ENCODE assay signal across 8 cellular contexts in the genomic region with DNA sequence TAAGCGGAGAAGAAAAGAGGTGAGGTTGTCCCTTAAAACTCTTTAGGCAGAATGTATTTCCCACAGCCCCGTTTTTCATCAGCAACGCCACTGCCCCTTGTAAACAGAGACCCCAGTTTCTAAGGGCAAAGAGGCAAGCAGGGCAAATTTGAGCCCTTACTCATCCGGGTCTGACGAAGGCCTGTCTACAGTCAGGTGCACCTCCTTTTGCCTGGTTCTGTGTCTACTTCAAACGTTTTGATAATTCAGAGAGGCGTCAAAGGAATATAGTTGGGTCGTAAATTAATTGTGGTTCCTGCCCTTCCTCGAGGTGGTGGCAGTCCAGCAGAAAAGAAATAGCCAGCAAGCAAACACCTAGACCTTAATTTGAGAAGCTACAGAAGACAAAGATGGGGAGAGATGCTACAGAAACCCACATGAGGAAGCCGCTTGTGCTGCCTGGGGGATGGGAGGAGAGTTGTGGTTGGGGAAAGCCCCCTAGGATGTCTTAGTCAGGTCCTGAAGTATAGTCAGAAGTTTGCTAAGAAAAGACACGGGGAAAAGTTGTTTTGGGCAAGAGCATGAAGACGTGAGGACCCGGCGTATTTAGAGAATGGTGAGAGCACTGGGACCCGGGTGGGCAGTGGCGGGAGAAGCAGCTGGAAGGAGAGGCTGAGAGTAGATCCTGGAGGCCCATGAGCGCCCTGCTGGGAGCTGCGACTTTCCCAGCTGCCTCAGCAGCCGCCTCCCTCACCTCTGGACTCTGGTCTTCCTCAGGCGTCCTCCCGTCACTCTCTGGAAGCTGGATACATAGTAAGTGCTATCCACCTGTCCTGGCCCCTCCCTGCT. TPM values are rescaled to one million over a fixed set of nuclear protein-coding genes. Genes with fewer than 3 reads are reported as not detected.
A peak's percentile ranks its signal among the peaks of the same experiment; 100 is the strongest.
DNase-seq lines count a peak whose midpoint lies in the region; ATAC-seq and TF ChIP-seq lines count a peak whose summit lies in the region.

No MANE protein-coding gene starts in this region.

- POLR2A ChIA-PET in activated CD8-positive, alpha-beta T cell treated with anti-CD3 and anti-CD28 coated beads for 36 hours (lab: Charles Lee) = interaction anchor here (0.9 to 4.1 kb wide), 17 partner anchors 9 to 298 kb away, joined by 3 to 36 read pairs (median 4); a partner anchor contains a TSS

- H3K27ac Mint-ChIP-seq in activated CD8-positive, alpha-beta T cell treated with anti-CD3 and anti-CD28 coated beads for 36 hours = peak overlapping the region; percentile 98
- peak overlapping the region; percentile 5 for H3K27ac Mint-ChIP-seq in endothelial cell (ENCODE audit: unreplicated experiment)

- H3K36me3 ChIP-seq in rectal smooth muscle tissue (ENCODE audit: control insufficient read depth, insufficient read depth, low read length) = peaks cover 45% of the 10 kb centered on the region

- peak; percentile 7 for ATAC-seq in activated CD8-positive, alpha-beta T cell treated with anti-CD3 and anti-CD28 coated beads for 36 hours
- ATAC-seq in HG03354 (IDR thresholded peaks at IDR 0.05; ENCODE audit: poor library complexity, severe bottlenecking, unreplicated experiment) = no peak

- CTCF ChIA-PET in activated CD8-positive, alpha-beta T cell treated with anti-CD3 and anti-CD28 coated beads for 36 hours (lab: Charles Lee) = interaction anchor here (0.7 to 4.6 kb wide), 8 partner anchors 10 to 482 kb away, joined by 3 to 67 read pairs (median 4); a partner anchor contains a TSS

- peak; percentile 22 for DNase-seq in NCI-H2227 (lab: John Stamatoyannopoulos, UW; ENCODE audit: unreplicated experiment)
- no peak for DNase-seq in NCI-H2227 treated with DMSO at 0.1 percent for 48 hours (lab: John Stamatoyannopoulos, UW)
- DNase-seq in activated CD8-positive, alpha-beta T cell treated with anti-CD3 and anti-CD28 coated beads for 36 hours = peak; percentile 95
- DNase-seq in endothelial cell (ENCODE audit: low spot score) = no peak
- no peak for DNase-seq in NCI-H2029 treated with DMSO at 0.1 percent for 48 hours (lab: John Stamatoyannopoulos, UW)
- no peak for DNase-seq in GOT3 (lab: John Stamatoyannopoulos, UW)

- peaks cover 21% of the 10 kb centered on the region for H3K4me1 ChIP-seq in rectal smooth muscle tissue (ENCODE audit: control insufficient read depth, insufficient read depth, low read length)

- no peaks in the 10 kb centered on the region for H3K27me3 ChIP-seq in rectal smooth muscle tissue (ENCODE audit: control insufficient read depth, insufficient read depth, low read length)

- H3K4me3 Mint-ChIP-seq in activated CD8-positive, alpha-beta T cell treated with anti-CD3 and anti-CD28 coated beads for 36 hours = peak overlapping the region; percentile 91
- H3K4me3 Mint-ChIP-seq in endothelial cell (ENCODE audit: unreplicated experiment) = peak overlapping the region; percentile 89

- H3K4me3 ChIP-seq in rectal smooth muscle tissue (ENCODE audit: low read length) = peak overlapping the region; percentile 96

- no peaks in the 10 kb centered on the region for H3K27me3 Mint-ChIP-seq in activated CD8-positive, alpha-beta T cell treated with anti-CD3 and anti-CD28 coated beads for 36 hours
- H3K27me3 Mint-ChIP-seq in endothelial cell (ENCODE audit: unreplicated experiment) = peaks cover 18% of the 10 kb centered on the region

- no peaks in the 10 kb centered on the region for H3K9me3 Mint-ChIP-seq in activated CD8-positive, alpha-beta T cell treated with anti-CD3 and anti-CD28 coated beads for 36 hours
- no peaks in the 10 kb centered on the region for H3K9me3 Mint-ChIP-seq in endothelial cell (ENCODE audit: unreplicated experiment)

- TF ChIP-seq CTCF in activated CD8-positive, alpha-beta T cell treated with anti-CD3 and anti-CD28 coated beads for 36 hours (IDR thresholded peaks at IDR 0.05) = no peak
- TF ChIP-seq CTCF in endothelial cell (IDR thresholded peaks at IDR 0.05; ENCODE audit: unreplicated experiment) = no peak

- intact Hi-C loops in activated CD8-positive, alpha-beta T cell treated with anti-CD3 and anti-CD28 coated beads for 36 hours (cut with micrococcal nuclease) = loop anchor here (1.0 kb wide), 1 partner anchor 34 kb away; no protein-coding TSS in a partner anchor

- peak overlapping the region; percentile 57 for H3K9ac ChIP-seq in rectal smooth muscle tissue (ENCODE audit: low read length)

- peaks cover 56% of the 10 kb centered on the region for H3K4me1 Mint-ChIP-seq in activated CD8-positive, alpha-beta T cell treated with anti-CD3 and anti-CD28 coated beads for 36 hours (ENCODE audit: low read depth)
- H3K4me1 Mint-ChIP-seq in endothelial cell (ENCODE audit: unreplicated experiment) = peaks cover 25% of the 10 kb centered on the region

- H3K27ac ChIP-seq in rectal smooth muscle tissue (ENCODE audit: low read depth, low read length) = peak overlapping the region; percentile 98

- peaks cover 61% of the 10 kb centered on the region for H3K36me3 Mint-ChIP-seq in activated CD8-positive, alpha-beta T cell treated with anti-CD3 and anti-CD28 coated beads for 36 hours (ENCODE audit: low read depth)
- H3K36me3 Mint-ChIP-seq in endothelial cell (ENCODE audit: low read depth, unreplicated experiment) = peaks cover 42% of the 10 kb centered on the region

RNA-seq across cellular contexts. Expression of a gene that starts 2.4 kb away (rescaled TPM):
- total RNA-seq in activated CD8-positive, alpha-beta T cell treated with anti-CD3 and anti-CD28 coated beads for 36 hours = 10 to 100 TPM; 80.3 to 85.8 TPM
- total RNA-seq in endothelial cell (ENCODE audit: unreplicated experiment) = 60.9 TPM

RNA-seq across cellular contexts. Expression of a gene that starts 9.9 kb away (rescaled TPM):
- total RNA-seq in activated CD8-positive, alpha-beta T cell treated with anti-CD3 and anti-CD28 coated beads for 36 hours = 10 to 100 TPM; 74.0 to 76.6 TPM
- 45.3 TPM for total RNA-seq in endothelial cell (ENCODE audit: unreplicated experiment)

RNA-seq across cellular contexts. Expression of a gene that starts 38.3 kb away (rescaled TPM):
- 10 to 100 TPM; 57.2 to 64.7 TPM for total RNA-seq in activated CD8-positive, alpha-beta T cell treated with anti-CD3 and anti-CD28 coated beads for 36 hours
- total RNA-seq in endothelial cell (ENCODE audit: unreplicated experiment) = 62.2 TPM

RNA-seq across cellular contexts. Expression of a gene that starts 50.4 kb away (rescaled TPM):
- 10 to 100 TPM in 1 of 2 experiments, 1 to 10 TPM in 1; 9.8 to 11.3 TPM for total RNA-seq in activated CD8-positive, alpha-beta T cell treated with anti-CD3 and anti-CD28 coated beads for 36 hours
- 12.0 TPM for total RNA-seq in endothelial cell (ENCODE audit: unreplicated experiment)

Comparison
In these comparisons a context has a peak if more than half of its experiments do, and no peak if none do; other contexts are left out.
1. DNase-seq: peak in NCI-H2227 (single experiment) and activated CD8-positive, alpha-beta T cell treated with anti-CD3 and anti-CD28 coated beads for 36 hours (single experiment); none in NCI-H2227 treated with DMSO at 0.1 percent for 48 hours (single experiment), endothelial cell (single experiment), NCI-H2029 treated with DMSO at 0.1 percent for 48 hours (single experiment) and GOT3 (single experiment).